In the genomic region with DNA sequence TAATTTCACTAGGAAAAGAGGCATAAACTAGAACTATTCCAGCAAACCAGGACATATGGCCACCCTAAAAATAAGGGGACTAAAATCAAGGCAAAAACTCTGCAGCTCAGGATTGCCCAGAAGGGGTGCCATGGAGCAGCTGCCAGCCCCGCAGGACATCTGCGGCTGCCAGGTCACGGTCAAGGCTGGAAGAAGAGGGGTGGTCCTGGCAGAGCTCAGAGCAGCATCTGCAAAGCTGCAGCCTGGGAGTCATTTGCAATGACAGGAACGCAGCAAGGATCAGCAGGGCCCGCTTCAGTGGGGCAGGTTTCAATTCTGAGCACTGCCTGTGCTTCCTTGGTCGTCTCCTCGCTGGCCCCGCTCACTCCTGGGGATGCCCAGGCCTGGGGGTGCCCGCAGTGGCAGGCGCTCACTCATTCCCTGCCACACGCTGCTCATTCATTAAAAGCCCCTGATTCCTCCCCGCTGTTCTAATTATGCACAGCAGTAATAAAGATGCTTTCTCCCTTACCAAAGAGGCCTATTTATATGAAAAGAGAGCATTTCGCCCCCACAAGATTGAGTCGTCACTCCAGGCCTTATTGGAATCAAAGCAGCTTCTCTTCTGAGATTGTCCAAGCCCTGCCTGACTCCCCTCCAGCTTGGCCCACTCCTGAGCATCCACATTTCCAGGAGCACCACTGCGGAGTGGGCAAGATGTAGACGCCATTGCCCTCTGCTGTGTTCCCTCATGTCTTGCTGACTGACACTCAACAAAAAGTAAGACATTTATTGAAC, we compare ENCODE assay signal across 15 cellular contexts. TPM values are rescaled to one million over a fixed set of nuclear protein-coding genes. Genes with fewer than 3 reads are reported as not detected.
DNase-seq lines count a peak whose midpoint lies in the region; ATAC-seq, FAIRE-seq and TF ChIP-seq lines count a peak whose summit lies in the region.
"Had no signal": no experiment of that assay in that cellular context is flagged by ENCODE, and none has a peak within 500 bp of the region (broad histone marks: within the 10 kb centered on the region; RNA-seq: fewer than 3 reads in every experiment).

No MANE protein-coding gene starts in this region.

- H3K4me2 ChIP-seq in A549 (no peak overlapping the region), mesenchymal stem cell (ENCODE audit: low read length, poor library complexity, severe bottlenecking) (peak overlapping the region; percentile 12)

- H3K27ac ChIP-seq in A549 (no peak overlapping the region), mesenchymal stem cell (ENCODE audit: low read length, poor library complexity, severe bottlenecking) (no peak overlapping the region), esophagus squamous epithelium (no peak overlapping the region), sigmoid colon (no peak overlapping the region)
- H3K27ac ChIP-seq: thyroid gland had no signal

- intact Hi-C loops in esophagus squamous epithelium (cut with DNase I), result no loop called here
- intact Hi-C loops in sigmoid colon (cut with DNase I), result no loop called here

- H2BK12ac ChIP-seq in mesenchymal stem cell (ENCODE audit: low read length in 2 of 2), result no peak overlapping the region

- H3K9ac ChIP-seq in mesenchymal stem cell (ENCODE audit: low read length), result no peak overlapping the region

- H4K91ac ChIP-seq in mesenchymal stem cell (ENCODE audit: low read length), result no peak overlapping the region

- H2AK5ac ChIP-seq in mesenchymal stem cell (ENCODE audit: low read length, severe bottlenecking), result no peak overlapping the region

- no peak overlapping the region for H3K23ac ChIP-seq in mesenchymal stem cell (ENCODE audit: low read length in 2 of 2)

- H3K4me3 ChIP-seq in A549 (no peak overlapping the region), mesenchymal stem cell (ENCODE audit: insufficient read depth in 1 of 2, low read depth in 1 of 2, low read length in 2 of 2) (no peak overlapping the region), esophagus squamous epithelium (no peak overlapping the region), sigmoid colon (no peak overlapping the region)
- H3K4me3 ChIP-seq: GM12878, thyroid gland had no signal

- TF ChIP-seq CTCF in A549 (IDR thresholded peaks at IDR 0.05) (peak; percentile 22; the same call in 1 of the 3 replicates), HFFc6 (IDR thresholded peaks at IDR 0.05) (peak; percentile 62), esophagus squamous epithelium (IDR thresholded peaks at IDR 0.05) (no peak), sigmoid colon (IDR thresholded peaks at IDR 0.05) (no peak)

- H3K4me1 ChIP-seq in A549, result peaks cover 4% of the 10 kb centered on the region; the same call in 2 of the 3 replicates
- H3K4me1 ChIP-seq in mesenchymal stem cell (ENCODE audit: control insufficient read depth, insufficient read depth, low read depth, low read length), result peaks cover 35% of the 10 kb centered on the region
- H3K4me1 ChIP-seq in esophagus squamous epithelium, result peaks cover 9 to 16% (median 10%) of the 10 kb centered on the region in 3 donors
- peaks cover 0 to 14% (median 7%) of the 10 kb centered on the region in 4 donors for H3K4me1 ChIP-seq in sigmoid colon

- H3K18ac ChIP-seq in mesenchymal stem cell (ENCODE audit: low read depth in 1 of 2, low read length in 2 of 2), result no peak overlapping the region

- no peak overlapping the region for H2BK120ac ChIP-seq in mesenchymal stem cell (ENCODE audit: low read depth, low read length)

- H2BK5ac ChIP-seq in mesenchymal stem cell (ENCODE audit: low read depth, low read length, poor library complexity, severe bottlenecking), result no peak overlapping the region

- CTCF ChIA-PET in A549 (lab: Yijun Ruan, JAX), result interaction anchor here (0.6 to 2.0 kb wide), 6 partner anchors 15 to 128 kb away, joined by 3 to 5 read pairs (median 4); no protein-coding TSS in a partner anchor

- H3K36me3 ChIP-seq in mesenchymal stem cell (ENCODE audit: control insufficient read depth in 1 of 2, insufficient read depth in 2 of 2, low read depth in 1 of 2, low read length in 2 of 2), result peaks cover 0 to 14% of the 10 kb centered on the region in 2 experiments
- no peaks in the 10 kb centered on the region for H3K36me3 ChIP-seq in esophagus squamous epithelium
- no peaks in the 10 kb centered on the region for H3K36me3 ChIP-seq in sigmoid colon
- H3K36me3 ChIP-seq: thyroid gland had no signal

- H3K36me3 Mint-ChIP-seq in HFFc6 (ENCODE audit: low read depth), result peaks cover 10% of the 10 kb centered on the region
- H3K36me3 Mint-ChIP-seq: natural killer cell treated with Interleukin-12 subunit alpha and Interleukin-12 subunit beta and Interleukin-15 and Interleukin-18, amount 100 ng/mL, for 72 hours had no signal

- H3K27me3 ChIP-seq in mesenchymal stem cell (ENCODE audit: control insufficient read depth in 1 of 2, insufficient read depth in 1 of 2, low read length in 2 of 2) (no peaks in the 10 kb centered on the region), esophagus squamous epithelium (peaks cover 0 to 37% (median 0%) of the 10 kb centered on the region in 4 donors), sigmoid colon (no peaks in the 10 kb centered on the region)
- H3K27me3 ChIP-seq: thyroid gland had no signal

- H3K4me1 Mint-ChIP-seq in HFFc6 (ENCODE audit: low read depth), result peaks cover 54% of the 10 kb centered on the region
- H3K4me1 Mint-ChIP-seq: B cell had no signal

- H3K4me3 Mint-ChIP-seq in HFFc6, result no peak overlapping the region
- H3K4me3 Mint-ChIP-seq: activated T-helper 1 cell treated with anti-CD3 and anti-CD28 coated beads, Interleukin-12 subunit alpha, Interleukin-12 subunit beta, Interleukin-2, Interleukin-4 antibody, amounts not matched to agents 30 ng/mL and 10 ng/mL and 1 ng/mL, durations not matched to agents 14 hours and 24 hours and 36 hours; B cell; natural killer cell treated with Interleukin-12 subunit alpha and Interleukin-12 subunit beta and Interleukin-15 and Interleukin-18, amount 100 ng/mL, for 72 hours had no signal

- H3K14ac ChIP-seq in mesenchymal stem cell (ENCODE audit: low read length in 2 of 2), result no peak overlapping the region

- peaks cover 9% of the 10 kb centered on the region for H3K79me1 ChIP-seq in mesenchymal stem cell (replicated peaks; ENCODE audit: low read length, poor library complexity, severe bottlenecking)

- H2BK15ac ChIP-seq in mesenchymal stem cell (ENCODE audit: low read depth, poor library complexity, severe bottlenecking), result no peak overlapping the region

- TF ChIP-seq EP300 in A549 (IDR thresholded peaks at IDR 0.05) (no peak), sigmoid colon (IDR thresholded peaks at IDR 0.05) (no peak)

- H4K8ac ChIP-seq in mesenchymal stem cell (ENCODE audit: low read length), result no peak overlapping the region

- 0 out of 2 replicates have a peak overlapping the region, but pooled peaks have one; percentile 29 for H3K27ac Mint-ChIP-seq in HFFc6
- H3K27ac Mint-ChIP-seq: activated T-helper 1 cell treated with anti-CD3 and anti-CD28 coated beads, Interleukin-12 subunit alpha, Interleukin-12 subunit beta, Interleukin-2, Interleukin-4 antibody, amounts not matched to agents 30 ng/mL and 10 ng/mL and 1 ng/mL, durations not matched to agents 14 hours and 24 hours and 36 hours; B cell; natural killer cell treated with Interleukin-12 subunit alpha and Interleukin-12 subunit beta and Interleukin-15 and Interleukin-18, amount 100 ng/mL, for 72 hours had no signal

- no peak overlapping the region for H3K4ac ChIP-seq in mesenchymal stem cell (ENCODE audit: low read depth in 1 of 2, low read length in 2 of 2)

- POLR2A ChIA-PET in A549 (lab: Yijun Ruan, JAX), result interaction anchor here (0.6 kb wide), 1 partner anchor 55 kb away, joined by 4 read pairs; no protein-coding TSS in a partner anchor

- DNase-seq in A549 (ENCODE audit: low read depth in 1 of 2, low spot score in 1 of 2) (peak in 1 of 2 experiments; percentile 36), HFFc6 (no peak), cerebellar nuclear complex (lab: John Stamatoyannopoulos, UW) (peak; percentile 2 to 8), mesenchymal stem cell (no peak), esophagus squamous epithelium (lab: John Stamatoyannopoulos, UW) (no peak), T1000 (lab: John Stamatoyannopoulos, UW) (no peak), sigmoid colon (no peak), DMS53 (lab: John Stamatoyannopoulos, UW) (no peak)
- DNase-seq: NCI-H1436, thyroid gland had no signal

- 90% methylated on average over 16 of the region's 16 CpGs for whole genome bisulfite sequencing in A549 (ENCODE audit: missing lambda C conversion rate)
- 77% methylated on average over 16 of the region's 16 CpGs for WGBS in mesenchymal stem cell
- WGBS in esophagus squamous epithelium, 2 donors, result 81 to 87% methylated on average over 7 to 16 of the region's 16 CpGs
- 79 to 87% methylated on average over 16 of the region's 16 CpGs for WGBS in sigmoid colon, 2 donors

- H3K9me3 ChIP-seq in A549 (no peaks in the 10 kb centered on the region), mesenchymal stem cell (ENCODE audit: control insufficient read depth, low read length) (no peaks in the 10 kb centered on the region), esophagus squamous epithelium (no peaks in the 10 kb centered on the region), sigmoid colon (no peaks in the 10 kb centered on the region)
- H3K9me3 ChIP-seq: thyroid gland had no signal

- no peak overlapping the region for H2AFZ ChIP-seq in mesenchymal stem cell (ENCODE audit: low read depth, low read length)

- peaks cover 4% of the 10 kb centered on the region for H3K27me3 Mint-ChIP-seq in HFFc6 (ENCODE audit: insufficient read depth)

- no peaks in the 10 kb centered on the region for H3K9me3 Mint-ChIP-seq in HFFc6
- H3K9me3 Mint-ChIP-seq: activated T-helper 1 cell treated with anti-CD3 and anti-CD28 coated beads, Interleukin-12 subunit alpha, Interleukin-12 subunit beta, Interleukin-2, Interleukin-4 antibody, amounts not matched to agents 30 ng/mL and 10 ng/mL and 1 ng/mL, durations not matched to agents 14 hours and 24 hours and 36 hours; natural killer cell treated with Interleukin-12 subunit alpha and Interleukin-12 subunit beta and Interleukin-15 and Interleukin-18, amount 100 ng/mL, for 72 hours had no signal

- TF ChIP-seq POLR2A in A549 (IDR thresholded peaks at IDR 0.05; ENCODE audit: low read length) (no peak), esophagus squamous epithelium (IDR thresholded peaks at IDR 0.05) (no peak), sigmoid colon (IDR thresholded peaks at IDR 0.05) (no peak)

- TF ChIP-seq RAD21 in A549 (conservative IDR thresholded peaks at IDR 0.05 in 1 of 2, IDR thresholded peaks at IDR 0.05 in 1 of 2), result no peak

- ATAC-seq in A549, result peak in 1 of 2 experiments; percentile 28; a peak in 2 of 6 replicates
- ATAC-seq: GM12878; natural killer cell treated with Interleukin-12 subunit alpha and Interleukin-12 subunit beta and Interleukin-15 and Interleukin-18, amount 100 ng/mL, for 72 hours; Panc1 had no signal

- no peak for FAIRE-seq in A549 (lab: Jason Lieb, UNC)
- FAIRE-seq: GM12878 had no signal

RNA-seq across cellular contexts. Expression of gene HSPA12A, which starts 4.6 kb away (rescaled TPM):
- polyA plus RNA-seq in A549 (2011; rRNA removed) (17.0 and 17.4 TPM in 2 replicates), A549 (2017; fragmentation: RNase III; extraction: RNeasy Plus Mini Kit Qiagen cat#74134 plus additional on column Dnase treatment) (16.7 to 17.8 TPM (median 16.9 TPM) in 3 replicates), sigmoid colon (1 to 10 TPM; 1.4 to 3.6 (median 3.0) TPM)
- polyA plus RNA-seq in A549 (2012; cell fraction: cytosol; rRNA removed), result 7.7 and 9.1 TPM in 2 replicates
- 20.5 and 23.0 TPM in 2 replicates for polyA plus RNA-seq in A549 (2012; cell fraction: nucleus; rRNA removed)
- polyA minus RNA-seq in A549 (2011; rRNA and poly(A)+ RNA removed), result 25.2 and 27.4 TPM in 2 replicates
- total RNA-seq in HFFc6 (2021; fragmentation: NEBNext Ultra II Directional; extraction: Animal tissue kit (Norgen Biotek cat#: 25700)), result 10 to 100 TPM; 16.6 to 19.4 (median 17.7) TPM
- 3.9 TPM for polyA plus RNA-seq in mesenchymal stem cell (2013, experiment 1 of 2)
- 3.8 TPM for polyA plus RNA-seq in mesenchymal stem cell (2013, experiment 2 of 2)
- total RNA-seq in esophagus squamous epithelium (1 to 10 TPM; 1.9 to 5.9 (median 2.3) TPM), sigmoid colon (10 to 100 TPM; 12.3 to 17.4 (median 15.4) TPM)

Comparison
In these comparisons a context has a peak if more than half of its experiments do, and no peak if none do; other contexts are left out.
1. DNase-seq: peak in cerebellar nuclear complex (2 of 2); none in HFFc6 (single experiment), mesenchymal stem cell (single experiment), esophagus squamous epithelium (single experiment), T1000 (single experiment), sigmoid colon (single experiment) and DMS53 (single experiment).
2. CTCF ChIP-seq: peak in A549 (single experiment) and HFFc6 (single experiment); none in esophagus squamous epithelium (0 of 6) and sigmoid colon (0 of 4).